In genomic region chr17:1853698-1854097, GRCh38 we compare ENCODE assay signal across 7 cellular contexts.
"Had no signal": no experiment of that assay in that cellular context is flagged by ENCODE, and none has a peak within 500 bp of the region (broad histone marks: within the 10 kb centered on the region; RNA-seq: fewer than 3 reads in every experiment).

No MANE protein-coding gene starts in this region.

- H3K4me2 ChIP-seq: KMS-11 had no signal

- ATAC-seq: K562 had no signal

- H3K9ac ChIP-seq: KMS-11 had no signal

- H3K4me3 ChIP-seq: K562 had no signal

- DNase-seq: IMR-90, KBM-7, KG1 had no signal

- H3K27ac ChIP-seq: HL-60, KMS-11 had no signal

- FAIRE-seq: HTR-8/SVneo, K562 had no signal
